In genomic region chr22:35761037-35761436, GRCh38 we compare ENCODE assay signal across 13 cellular contexts. TPM values are rescaled to one million over a fixed set of nuclear protein-coding genes. Genes with fewer than 3 reads are reported as not detected.
DNase-seq lines count a peak whose midpoint lies in the region; FAIRE-seq and TF ChIP-seq lines count a peak whose summit lies in the region.
"Had no signal": no experiment of that assay in that cellular context is flagged by ENCODE, and none has a peak within 500 bp of the region (broad histone marks: within the 10 kb centered on the region; RNA-seq: fewer than 3 reads in every experiment).

No MANE protein-coding gene starts in this region.

- no peak overlapping the region for H3K4me3 ChIP-seq in astrocyte (ENCODE audit: insufficient read depth, low read depth, low read length)
- no peak overlapping the region for H3K4me3 ChIP-seq in hepatocyte

- H3K4me1 Mint-ChIP-seq in HFFc6 (ENCODE audit: low read depth) = peaks cover under 1% of the 10 kb centered on the region
- H3K4me1 Mint-ChIP-seq in astrocyte (ENCODE audit: low read depth, unreplicated experiment) = no peaks in the 10 kb centered on the region
- H3K4me1 Mint-ChIP-seq: activated CD4-positive, alpha-beta T cell treated with anti-CD3 and anti-CD28 coated beads, Interleukin-2, amount 10 ng/mL, durations not matched to agents 7 days and 5 days had no signal

- no peaks in the 10 kb centered on the region; the same call in none of the 2 replicates for H3K27me3 Mint-ChIP-seq in HFFc6 (ENCODE audit: insufficient read depth)
- no peaks in the 10 kb centered on the region for H3K27me3 Mint-ChIP-seq in astrocyte (ENCODE audit: low read depth, unreplicated experiment)
- H3K27me3 Mint-ChIP-seq: activated CD4-positive, alpha-beta T cell treated with anti-CD3 and anti-CD28 coated beads, Interleukin-2, amount 10 ng/mL, durations not matched to agents 7 days and 5 days had no signal

- H3K79me2 ChIP-seq in astrocyte (ENCODE audit: insufficient read depth, low read length) (peaks cover 9% of the 10 kb centered on the region), hepatocyte (peaks cover 17% of the 10 kb centered on the region)

- H3K9me3 ChIP-seq in astrocyte (ENCODE audit: insufficient read depth, low read depth, low read length) (no peaks in the 10 kb centered on the region), hepatocyte (ENCODE audit: low read depth) (no peaks in the 10 kb centered on the region)

- peaks cover 20% of the 10 kb centered on the region for H4K20me1 ChIP-seq in astrocyte (ENCODE audit: insufficient read depth, low read length)
- no peaks in the 10 kb centered on the region for H4K20me1 ChIP-seq in hepatocyte (ENCODE audit: insufficient read depth, poor library complexity, severe bottlenecking)

- H3K27me3 ChIP-seq in astrocyte (ENCODE audit: insufficient read depth, low read length) (no peaks in the 10 kb centered on the region), hepatocyte (no peaks in the 10 kb centered on the region)

- H2AFZ ChIP-seq in astrocyte (ENCODE audit: low read depth, low read length) (no peak overlapping the region), hepatocyte (no peak overlapping the region)

- H3K4me3 Mint-ChIP-seq in HFFc6 = no peak overlapping the region
- H3K4me3 Mint-ChIP-seq in astrocyte (ENCODE audit: unreplicated experiment) = no peak overlapping the region
- H3K4me3 Mint-ChIP-seq: activated CD4-positive, alpha-beta T cell treated with anti-CD3 and anti-CD28 coated beads, Interleukin-2, amount 10 ng/mL, durations not matched to agents 7 days and 5 days; stimulated activated naive CD8-positive, alpha-beta T cell treated with anti-CD3 and anti-CD28 coated beads, Interleukin-15, Interleukin-2, amounts not matched to agents 100 ng/mL and 50 ng/mL, for 24 hours had no signal

- H3K9ac ChIP-seq in astrocyte (ENCODE audit: low read length) = no peak overlapping the region

- H3K9me3 Mint-ChIP-seq in HFFc6 (no peaks in the 10 kb centered on the region), astrocyte (ENCODE audit: unreplicated experiment) (no peaks in the 10 kb centered on the region)
- H3K9me3 Mint-ChIP-seq: activated CD4-positive, alpha-beta T cell treated with anti-CD3 and anti-CD28 coated beads, Interleukin-2, amount 10 ng/mL, durations not matched to agents 7 days and 5 days; stimulated activated naive CD8-positive, alpha-beta T cell treated with anti-CD3 and anti-CD28 coated beads, Interleukin-15, Interleukin-2, amounts not matched to agents 100 ng/mL and 50 ng/mL, for 24 hours had no signal

- H3K27ac ChIP-seq in astrocyte (ENCODE audit: low read depth, low read length) (no peak overlapping the region), hepatocyte (no peak overlapping the region)

- peak; percentile 42 for TF ChIP-seq CTCF in HFFc6 (IDR thresholded peaks at IDR 0.05)
- TF ChIP-seq CTCF in astrocyte (IDR thresholded peaks at IDR 0.05; ENCODE audit: insufficient read depth, low read depth, low read length) = peak; percentile 24
- peak; percentile 16 for TF ChIP-seq CTCF in hepatocyte (IDR thresholded peaks at IDR 0.05; ENCODE audit: poor library complexity)

- H3K4me1 ChIP-seq in astrocyte (ENCODE audit: insufficient read depth, low read length) (no peaks in the 10 kb centered on the region), hepatocyte (ENCODE audit: insufficient read depth) (no peaks in the 10 kb centered on the region)

- no peaks in the 10 kb centered on the region for H3K9me2 ChIP-seq in hepatocyte (replicated peaks; ENCODE audit: insufficient read depth)

- peaks cover 41% of the 10 kb centered on the region for H3K36me3 Mint-ChIP-seq in HFFc6 (ENCODE audit: low read depth)
- H3K36me3 Mint-ChIP-seq in astrocyte (ENCODE audit: low read depth, unreplicated experiment) = peaks cover 11% of the 10 kb centered on the region

- WGBS in hepatocyte (ENCODE audit: low lambda C conversion rate, missing lambda C conversion rate) = 100% methylated on average over 1 of the region's 1 CpG

- H3K27ac Mint-ChIP-seq in HFFc6 (peak overlapping the region; percentile 12; the same call in 1 of the 2 replicates), astrocyte (ENCODE audit: unreplicated experiment) (no peak overlapping the region)
- H3K27ac Mint-ChIP-seq: activated CD4-positive, alpha-beta T cell treated with anti-CD3 and anti-CD28 coated beads, Interleukin-2, amount 10 ng/mL, durations not matched to agents 7 days and 5 days; stimulated activated naive CD8-positive, alpha-beta T cell treated with anti-CD3 and anti-CD28 coated beads, Interleukin-15, Interleukin-2, amounts not matched to agents 100 ng/mL and 50 ng/mL, for 24 hours had no signal

- peaks cover 52% of the 10 kb centered on the region for H3K36me3 ChIP-seq in astrocyte (ENCODE audit: insufficient read depth, low read length)
- H3K36me3 ChIP-seq in hepatocyte (replicated peaks; ENCODE audit: insufficient read depth, low read depth) = no peaks in the 10 kb centered on the region

- no peak overlapping the region for H3K4me2 ChIP-seq in astrocyte (ENCODE audit: low read length)
- no peak overlapping the region for H3K4me2 ChIP-seq in hepatocyte

- DNase-seq in AG08395 (ENCODE audit: low spot score) (peak; percentile 29), HFFc6 (no peak), astrocyte (ENCODE audit: low read depth) (no peak), hepatocyte (ENCODE audit: low spot score) (no peak), NCI-H1436 treated with DMSO at 0.1 percent for 48 hours (lab: John Stamatoyannopoulos, UW) (no peak), SKM-1 treated with dmso at 0.1 percent for 144 hours (lab: John Stamatoyannopoulos, UW; ENCODE audit: unreplicated experiment) (no peak), NCI-H1930 (lab: John Stamatoyannopoulos, UW) (no peak)
- DNase-seq in activated effector memory CD4-positive, alpha-beta T cell treated with Interleukin-2 at 50 U/mL for 16 hours = no peak
- DNase-seq: activated CD4-positive, alpha-beta T cell treated with anti-CD3 and anti-CD28 coated beads, Interleukin-2, amount 10 ng/mL, durations not matched to agents 7 days and 5 days; small intestine had no signal

- FAIRE-seq in astrocyte (lab: Jason Lieb, UNC) = no peak
- FAIRE-seq: bronchial epithelial cell, small intestine had no signal

RNA-seq across cellular contexts. Expression of gene APOL5, which starts 43.4 kb away (rescaled TPM):
- total RNA-seq in HFFc6 (2021; fragmentation: NEBNext Ultra II Directional; extraction: Animal tissue kit (Norgen Biotek cat#: 25700)) = not detected
- total RNA-seq in astrocyte = not detected in 2 replicates
- not detected in 2 replicates for total RNA-seq in hepatocyte
- polyA plus RNA-seq in hepatocyte = not detected in 2 replicates
- total RNA-seq: activated CD4-positive, alpha-beta T cell treated with anti-CD3 and anti-CD28 coated beads, Interleukin-2, amount 10 ng/mL, durations not matched to agents 7 days and 5 days; bronchial epithelial cell; kidney epithelial cell had no signal
- polyA plus RNA-seq: small intestine had no signal
